ENCODE assay signal across 8 cellular contexts in genomic region chr12:47828967-47829482, GRCh38. TPM values are rescaled to one million over a fixed set of nuclear protein-coding genes. Genes with fewer than 3 reads are reported as not detected.
DNase-seq lines count a peak whose midpoint lies in the region; ATAC-seq and TF ChIP-seq lines count a peak whose summit lies in the region.

No MANE protein-coding gene starts in this region.

- H3K27me3 ChIP-seq in lower lobe of right lung (ENCODE audit: low read depth), result no peaks in the 10 kb centered on the region
- no peaks in the 10 kb centered on the region for H3K27me3 ChIP-seq in aorta (ENCODE audit: control insufficient read depth in 1 of 2, insufficient read depth in 2 of 2, low read length in 1 of 2)

- peak overlapping the region; percentile 70 for H3K27ac ChIP-seq in caudate nucleus (ENCODE audit: low read depth, low read length)
- peak overlapping the region; percentile 97 for H3K27ac ChIP-seq in lower lobe of right lung
- peak overlapping the region; percentile 62 to 74 for H3K27ac ChIP-seq in aorta (ENCODE audit: low read depth in 1 of 2, low read length in 2 of 2)

- ATAC-seq in lower lobe of right lung, result peak; percentile 81 to 82
- ATAC-seq in aorta (ENCODE audit: low FRiP score), result peak; percentile 80
- ATAC-seq in HG03039 (IDR thresholded peaks at IDR 0.05; ENCODE audit: unreplicated experiment), result no peak

- H3K36me3 ChIP-seq in lower lobe of right lung (no peaks in the 10 kb centered on the region), aorta (ENCODE audit: control insufficient read depth in 1 of 2, insufficient read depth in 2 of 2, low read length in 1 of 2) (no peaks in the 10 kb centered on the region)

- no peaks in the 10 kb centered on the region for H3K9me3 ChIP-seq in lower lobe of right lung
- H3K9me3 ChIP-seq in aorta (ENCODE audit: control insufficient read depth, low read length), result no peaks in the 10 kb centered on the region

- H3K4me1 ChIP-seq in lower lobe of right lung, result peaks cover 61% of the 10 kb centered on the region
- peaks cover 0 to 4% of the 10 kb centered on the region in 2 donors for H3K4me1 ChIP-seq in aorta (ENCODE audit: control insufficient read depth in 1 of 2, insufficient read depth in 2 of 2, low read length in 2 of 2)

- peak overlapping the region; percentile 13 for H3K4me3 ChIP-seq in lower lobe of right lung
- no peak overlapping the region for H3K4me3 ChIP-seq in aorta (ENCODE audit: low read length in 2 of 2)

- no peak for TF ChIP-seq CTCF in lower lobe of right lung (IDR thresholded peaks at IDR 0.05)

- DNase-seq in CD1c-positive myeloid dendritic cell (ENCODE audit: extremely low spot score), result peak; percentile 46
- DNase-seq in MV-4-11 (lab: John Stamatoyannopoulos, UW), result peak; percentile 36
- DNase-seq in caudate nucleus (lab: John Stamatoyannopoulos, UW), result peak in 1 of 61 donors; percentile 9
- DNase-seq in lower lobe of right lung, result peak; percentile 85
- DNase-seq in aorta, result peak; percentile 92 to 93
- DNase-seq in NCI-H510A treated with DMSO at 0.1 percent for 48 hours (lab: John Stamatoyannopoulos, UW), result no peak
- no peak for DNase-seq in NK-92 treated with Interleukin-12 subunit alpha and Interleukin-12 subunit beta, amount 100 ng/mL, for 24 hours (lab: John Stamatoyannopoulos, UW)

- intact Hi-C loops in lower lobe of right lung (cut with DNase I), result no loop called here
- intact Hi-C loops in aorta (cut with DNase I), result no loop called here

- 35 to 39% methylated on average over 7 of the region's 7 CpGs for WGBS in aorta, 2 donors

RNA-seq across cellular contexts. Expression of gene HDAC7, which starts 9.3 kb away (rescaled TPM):
- total RNA-seq in lower lobe of right lung, result 104 TPM
- 100 to 1,000 TPM; 144 to 192 TPM for total RNA-seq in aorta
- polyA plus RNA-seq in aorta, result 10 to 100 TPM; 17.0 to 93.4 TPM

RNA-seq across cellular contexts. Expression of gene SLC48A1, which starts 56.0 kb away (rescaled TPM):
- 39.9 TPM for total RNA-seq in lower lobe of right lung
- total RNA-seq in aorta, result 10 to 100 TPM; 35.7 to 51.3 TPM
- polyA plus RNA-seq in aorta, result 10 to 100 TPM; 19.7 to 33.6 TPM

Comparison
In these comparisons a context has a peak if more than half of its experiments do, and no peak if none do; other contexts are left out.
1. DNase-seq: peak in CD1c-positive myeloid dendritic cell (single experiment), MV-4-11 (single experiment), lower lobe of right lung (single experiment) and aorta (2 of 2); none in NCI-H510A treated with DMSO at 0.1 percent for 48 hours (single experiment) and NK-92 treated with Interleukin-12 subunit alpha and Interleukin-12 subunit beta, amount 100 ng/mL, for 24 hours (single experiment).
2. Peak in every context shown above with its lines, with median percentiles within 50 percentile points of each other: H3K27ac ChIP-seq.